Comparison of ENCODE assay signal across 9 cellular contexts in the genomic region with DNA sequence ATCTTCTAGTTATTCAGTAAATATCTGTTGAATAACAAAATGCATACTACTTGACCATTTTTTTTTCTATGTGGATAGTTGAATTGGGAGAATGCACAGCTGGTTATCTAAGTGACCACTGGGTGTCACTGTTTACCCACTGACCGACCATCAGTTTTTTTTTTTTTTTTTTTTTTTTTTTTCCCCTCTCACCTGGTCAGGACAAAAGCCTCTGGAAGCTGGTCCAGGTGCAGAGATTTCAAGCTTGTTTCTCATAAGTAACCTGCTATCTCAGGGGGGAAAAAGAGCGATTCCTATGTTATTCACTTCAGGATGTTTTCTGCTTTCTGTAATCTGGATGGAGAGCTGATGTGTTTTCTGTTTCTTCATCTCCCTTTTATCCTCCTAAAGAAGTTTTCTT.
DNase-seq lines count a peak whose midpoint lies in the region; ATAC-seq and TF ChIP-seq lines count a peak whose summit lies in the region.
"Had no signal": no experiment of that assay in that cellular context is flagged by ENCODE, and none has a peak within 500 bp of the region (broad histone marks: within the 10 kb centered on the region; RNA-seq: fewer than 3 reads in every experiment).

No MANE protein-coding gene starts in this region.

- no peaks in the 10 kb centered on the region for H3K4me1 Mint-ChIP-seq in natural killer cell
- H3K4me1 Mint-ChIP-seq in natural killer cell treated with Interleukin-12 subunit alpha and Interleukin-12 subunit beta and Interleukin-15 and Interleukin-18, amount 100 ng/mL, for 72 hours (ENCODE audit: low read depth in 2 of 2) = no peaks in the 10 kb centered on the region
- no peaks in the 10 kb centered on the region for H3K4me1 Mint-ChIP-seq in naive thymus-derived CD8-positive, alpha-beta T cell
- H3K4me1 Mint-ChIP-seq: central memory CD8-positive, alpha-beta T cell had no signal

- intact Hi-C loops in natural killer cell (cut with micrococcal nuclease) = loop anchor here (1.0 to 5.0 kb wide), 2 partner anchors 95 to 1408 kb away; no protein-coding TSS in a partner anchor
- intact Hi-C loops in ascending aorta (cut with DNase I) = loop anchor here (5.0 kb wide), 1 partner anchor 803 kb away; no protein-coding TSS in a partner anchor

- no peak overlapping the region for H3K4me3 Mint-ChIP-seq in natural killer cell
- H3K4me3 Mint-ChIP-seq in natural killer cell treated with Interleukin-12 subunit alpha and Interleukin-12 subunit beta and Interleukin-15 and Interleukin-18, amount 100 ng/mL, for 72 hours = no peak overlapping the region
- H3K4me3 Mint-ChIP-seq in naive thymus-derived CD8-positive, alpha-beta T cell = no peak overlapping the region
- H3K4me3 Mint-ChIP-seq: central memory CD8-positive, alpha-beta T cell had no signal

- H3K36me3 ChIP-seq in ascending aorta = no peaks in the 10 kb centered on the region

- H3K36me3 Mint-ChIP-seq in natural killer cell = no peaks in the 10 kb centered on the region
- no peaks in the 10 kb centered on the region for H3K36me3 Mint-ChIP-seq in natural killer cell treated with Interleukin-12 subunit alpha and Interleukin-12 subunit beta and Interleukin-15 and Interleukin-18, amount 100 ng/mL, for 72 hours
- H3K36me3 Mint-ChIP-seq in naive thymus-derived CD8-positive, alpha-beta T cell = no peaks in the 10 kb centered on the region

- no peak overlapping the region for H3K27ac ChIP-seq in ascending aorta

- H3K27me3 ChIP-seq in ascending aorta = no peaks in the 10 kb centered on the region

- H3K27me3 Mint-ChIP-seq in natural killer cell (ENCODE audit: low read depth in 2 of 2) = no peaks in the 10 kb centered on the region
- H3K27me3 Mint-ChIP-seq in natural killer cell treated with Interleukin-12 subunit alpha and Interleukin-12 subunit beta and Interleukin-15 and Interleukin-18, amount 100 ng/mL, for 72 hours = peaks cover 0 to under 1% of the 10 kb centered on the region in 2 donors
- H3K27me3 Mint-ChIP-seq in naive thymus-derived CD8-positive, alpha-beta T cell = peaks cover 0 to 4% (median 2%) of the 10 kb centered on the region in 5 donors
- H3K27me3 Mint-ChIP-seq: central memory CD8-positive, alpha-beta T cell had no signal

- H3K9me3 Mint-ChIP-seq in natural killer cell = no peaks in the 10 kb centered on the region
- H3K9me3 Mint-ChIP-seq in natural killer cell treated with Interleukin-12 subunit alpha and Interleukin-12 subunit beta and Interleukin-15 and Interleukin-18, amount 100 ng/mL, for 72 hours = no peaks in the 10 kb centered on the region
- no peaks in the 10 kb centered on the region for H3K9me3 Mint-ChIP-seq in naive thymus-derived CD8-positive, alpha-beta T cell

- no peak for DNase-seq in natural killer cell
- DNase-seq in natural killer cell treated with Interleukin-12 subunit alpha and Interleukin-12 subunit beta and Interleukin-15 and Interleukin-18, amount 100 ng/mL, for 72 hours (ENCODE audit: low spot score) = no peak
- DNase-seq in NCI-H1694 (lab: John Stamatoyannopoulos, UW) = peak; percentile 38
- no peak for DNase-seq in ascending aorta (ENCODE audit: low spot score in 2 of 2)
- peak; percentile 36 for DNase-seq in kidney tubule cell (ENCODE audit: low spot score)
- no peak for DNase-seq in naive thymus-derived CD8-positive, alpha-beta T cell
- no peak for DNase-seq in activated CD4-positive, alpha-beta T cell treated with anti-CD3 and anti-CD28 coated beads for 4 hours
- no peak for DNase-seq in stimulated activated CD4-positive, alpha-beta T cell treated with anti-CD3 and anti-CD28 coated beads, Interleukin-1b, Interleukin-23, amount 100 ng/mL, for 48 hours

- ATAC-seq in natural killer cell = peak in 1 of 3 donors; percentile 46
- no peak for ATAC-seq in natural killer cell treated with Interleukin-12 subunit alpha and Interleukin-12 subunit beta and Interleukin-15 and Interleukin-18, amount 100 ng/mL, for 72 hours
- ATAC-seq in naive thymus-derived CD8-positive, alpha-beta T cell = no peak

- peak; percentile 85 for TF ChIP-seq CTCF in natural killer cell (IDR thresholded peaks at IDR 0.05)
- peak in 2 of 3 experiments; percentile 38 to 57 for TF ChIP-seq CTCF in ascending aorta (IDR thresholded peaks at IDR 0.05)

- H3K27ac Mint-ChIP-seq in natural killer cell = no peak overlapping the region
- no peak overlapping the region for H3K27ac Mint-ChIP-seq in natural killer cell treated with Interleukin-12 subunit alpha and Interleukin-12 subunit beta and Interleukin-15 and Interleukin-18, amount 100 ng/mL, for 72 hours
- no peak overlapping the region for H3K27ac Mint-ChIP-seq in naive thymus-derived CD8-positive, alpha-beta T cell

- POLR2A ChIA-PET in naive thymus-derived CD8-positive, alpha-beta T cell (lab: Charles Lee) = no interaction called here

- H3K4me3 ChIP-seq in ascending aorta = no peak overlapping the region

- no peaks in the 10 kb centered on the region for H3K4me1 ChIP-seq in ascending aorta

- H3K9me3 ChIP-seq in ascending aorta = no peaks in the 10 kb centered on the region

Comparison
In these comparisons a context has a peak if more than half of its experiments do, and no peak if none do; other contexts are left out.
1. DNase-seq: peak in NCI-H1694 (single experiment) and kidney tubule cell (single experiment); none in natural killer cell (single experiment), natural killer cell treated with Interleukin-12 subunit alpha and Interleukin-12 subunit beta and Interleukin-15 and Interleukin-18, amount 100 ng/mL, for 72 hours (single experiment), ascending aorta (0 of 2), naive thymus-derived CD8-positive, alpha-beta T cell (0 of 10), activated CD4-positive, alpha-beta T cell treated with anti-CD3 and anti-CD28 coated beads for 4 hours (0 of 2) and stimulated activated CD4-positive, alpha-beta T cell treated with anti-CD3 and anti-CD28 coated beads, Interleukin-1b, Interleukin-23, amount 100 ng/mL, for 48 hours (single experiment).